Comparison of ENCODE assay signal across 14 cellular contexts in genomic region chr7:66668112-66668511, GRCh38. TPM values are rescaled to one million over a fixed set of nuclear protein-coding genes. Genes with fewer than 3 reads are reported as not detected.
A peak's percentile ranks its signal among the peaks of the same experiment; 100 is the strongest.
DNase-seq lines count a peak whose midpoint lies in the region; ATAC-seq, FAIRE-seq and TF ChIP-seq lines count a peak whose summit lies in the region.
"Had no signal": no experiment of that assay in that cellular context is flagged by ENCODE, and none has a peak within 500 bp of the region (broad histone marks: within the 10 kb centered on the region; RNA-seq: fewer than 3 reads in every experiment).

No MANE protein-coding gene starts in this region.

- no peaks in the 10 kb centered on the region for H3K4me1 Mint-ChIP-seq in activated naive CD4-positive, alpha-beta T cell treated with anti-CD3 and anti-CD28 coated beads, Interleukin-2, amount 10 ng/mL, durations not matched to agents 7 days and 5 days
- H3K4me1 Mint-ChIP-seq in T-helper 17 cell (peaks cover 13% of the 10 kb centered on the region), endodermal cell (no peaks in the 10 kb centered on the region)

- WGBS in endodermal cell (ENCODE audit: insufficient coverage in 1 of 2, insufficient read length in 1 of 2), 2 experiments: 99 to 100% methylated on average over 1 to 7 of the region's 7 CpGs

- DNase-seq in activated naive CD4-positive, alpha-beta T cell treated with anti-CD3 and anti-CD28 coated beads, Interleukin-2, amount 10 ng/mL, durations not matched to agents 7 days and 5 days: no peak
- DNase-seq in activated naive CD4-positive, alpha-beta T cell treated with anti-CD3 and anti-CD28 coated beads, Interleukin-2, amount 50 U/mL, for 72 hours (ENCODE audit: low spot score in 2 of 2): no peak
- DNase-seq in T-helper 17 cell: no peak
- no peak for DNase-seq in endodermal cell
- DNase-seq in GM12892 (ENCODE audit: insufficient read length): no peak
- DNase-seq: AML-193, DMS53, HFFc6, NCI-H1092 treated with DMSO at 0.1 percent for 48 hours, NCI-H2081 treated with DMSO at 0.1 percent for 48 hours, NCI-H510A had no signal

- H3K4me3 ChIP-seq in endodermal cell (ENCODE audit: low read length): no peak overlapping the region

- peaks cover 11% of the 10 kb centered on the region for H3K36me3 ChIP-seq in endodermal cell (ENCODE audit: control insufficient read depth, insufficient read depth, low read length)

- no peak overlapping the region for H3K9ac ChIP-seq in endodermal cell (ENCODE audit: extremely low read depth, low read length, poor library complexity, severe bottlenecking)

- CTCF ChIA-PET in activated naive CD4-positive, alpha-beta T cell treated with anti-CD3 and anti-CD28 coated beads, Interleukin-2, amount 10 ng/mL, durations not matched to agents 7 days and 5 days (lab: Charles Lee): no interaction called here

- no peak for TF ChIP-seq POLR2A in GM12892 (IDR thresholded peaks at IDR 0.05; ENCODE audit: low read depth, low read length)

- H3K9me3 ChIP-seq in T-helper 17 cell (ENCODE audit: control insufficient read depth, low read length, poor library complexity, severe bottlenecking) (no peaks in the 10 kb centered on the region), endodermal cell (ENCODE audit: control insufficient read depth, low read length) (peaks cover 2% of the 10 kb centered on the region)

- H3K27ac ChIP-seq in endodermal cell (ENCODE audit: low read depth, low read length) (no peak overlapping the region), temporal lobe (ENCODE audit: low read depth, low read length) (peak overlapping the region; percentile 99)

- no peaks in the 10 kb centered on the region for H3K27me3 ChIP-seq in endodermal cell (ENCODE audit: control insufficient read depth, insufficient read depth, low read length, poor library complexity, severe bottlenecking)

- no peak for FAIRE-seq in GM12892 (lab: Jason Lieb, UNC)

- no peaks in the 10 kb centered on the region for H3K27me3 Mint-ChIP-seq in activated naive CD4-positive, alpha-beta T cell treated with anti-CD3 and anti-CD28 coated beads, Interleukin-2, amount 10 ng/mL, durations not matched to agents 7 days and 5 days
- H3K27me3 Mint-ChIP-seq in T-helper 17 cell (no peaks in the 10 kb centered on the region), endodermal cell (ENCODE audit: insufficient read depth) (no peaks in the 10 kb centered on the region)

- peak overlapping the region; percentile 46 for H3K27ac Mint-ChIP-seq in activated naive CD4-positive, alpha-beta T cell treated with anti-CD3 and anti-CD28 coated beads, Interleukin-2, amount 10 ng/mL, durations not matched to agents 7 days and 5 days
- H3K27ac Mint-ChIP-seq in activated naive CD4-positive, alpha-beta T cell treated with anti-CD3 and anti-CD28 coated beads, Interleukin-2, amount 50 U/mL, for 72 hours: peak overlapping the region in 1 of 2 donors; percentile 77
- H3K27ac Mint-ChIP-seq in T-helper 17 cell (peak overlapping the region; percentile 78), endodermal cell (peak overlapping the region; percentile 23)
- H3K27ac Mint-ChIP-seq: HFFc6 had no signal

- H3K9me3 Mint-ChIP-seq in activated naive CD4-positive, alpha-beta T cell treated with anti-CD3 and anti-CD28 coated beads, Interleukin-2, amount 10 ng/mL, durations not matched to agents 7 days and 5 days: no peaks in the 10 kb centered on the region
- H3K9me3 Mint-ChIP-seq in activated naive CD4-positive, alpha-beta T cell treated with anti-CD3 and anti-CD28 coated beads, Interleukin-2, amount 50 U/mL, for 72 hours: no peaks in the 10 kb centered on the region
- peaks cover 4% of the 10 kb centered on the region for H3K9me3 Mint-ChIP-seq in endodermal cell
- H3K9me3 Mint-ChIP-seq: HFFc6 had no signal

- peaks cover 1% of the 10 kb centered on the region for H3K36me3 Mint-ChIP-seq in activated naive CD4-positive, alpha-beta T cell treated with anti-CD3 and anti-CD28 coated beads, Interleukin-2, amount 10 ng/mL, durations not matched to agents 7 days and 5 days
- no peaks in the 10 kb centered on the region for H3K36me3 Mint-ChIP-seq in activated naive CD4-positive, alpha-beta T cell treated with anti-CD3 and anti-CD28 coated beads, Interleukin-2, amount 50 U/mL, for 72 hours
- H3K36me3 Mint-ChIP-seq in T-helper 17 cell (ENCODE audit: low read depth): no peaks in the 10 kb centered on the region
- H3K36me3 Mint-ChIP-seq in endodermal cell (ENCODE audit: low read depth): peaks cover 30% of the 10 kb centered on the region

- H3K4me1 ChIP-seq in endodermal cell (ENCODE audit: control insufficient read depth, insufficient read depth, low read length): no peaks in the 10 kb centered on the region

- no peak for TF ChIP-seq CTCF in endodermal cell (conservative IDR thresholded peaks at IDR 0.05)

- H3K4me3 Mint-ChIP-seq in activated naive CD4-positive, alpha-beta T cell treated with anti-CD3 and anti-CD28 coated beads, Interleukin-2, amount 10 ng/mL, durations not matched to agents 7 days and 5 days: no peak overlapping the region
- H3K4me3 Mint-ChIP-seq in T-helper 17 cell (no peak overlapping the region), endodermal cell (no peak overlapping the region)
- H3K4me3 Mint-ChIP-seq: HFFc6 had no signal

- ATAC-seq in activated naive CD4-positive, alpha-beta T cell treated with anti-CD3 and anti-CD28 coated beads, Interleukin-2, amount 50 U/mL, for 72 hours: no peak
- no peak for ATAC-seq in T-helper 17 cell
- ATAC-seq in HG03571 (IDR thresholded peaks at IDR 0.05; ENCODE audit: unreplicated experiment): no peak
- ATAC-seq: Panc1 had no signal

RNA-seq across cellular contexts. Expression of gene KCTD7, which starts 39.4 kb away (rescaled TPM):
- total RNA-seq in activated naive CD4-positive, alpha-beta T cell treated with anti-CD3 and anti-CD28 coated beads, Interleukin-2, amount 50 U/mL, for 72 hours: 10 to 100 TPM in 1 of 2 donors, 1 to 10 TPM in 1; 8.2 to 11.3 TPM
- total RNA-seq in T-helper 17 cell: 10 to 100 TPM; 27.0 to 32.2 TPM
- 10 to 100 TPM; 13.1 to 15.6 TPM for total RNA-seq in endodermal cell
- polyA plus RNA-seq in endodermal cell (2013, experiment 1 of 2): 17.6 TPM
- polyA plus RNA-seq in endodermal cell (2013, experiment 2 of 2): 16.2 TPM
- 39.1 TPM for total RNA-seq in temporal lobe
- polyA plus RNA-seq in GM12892 (2012; ENCODE audit: missing spikeins): 8.2 TPM
